ENCODE assay signal across 10 cellular contexts in the genomic region with DNA sequence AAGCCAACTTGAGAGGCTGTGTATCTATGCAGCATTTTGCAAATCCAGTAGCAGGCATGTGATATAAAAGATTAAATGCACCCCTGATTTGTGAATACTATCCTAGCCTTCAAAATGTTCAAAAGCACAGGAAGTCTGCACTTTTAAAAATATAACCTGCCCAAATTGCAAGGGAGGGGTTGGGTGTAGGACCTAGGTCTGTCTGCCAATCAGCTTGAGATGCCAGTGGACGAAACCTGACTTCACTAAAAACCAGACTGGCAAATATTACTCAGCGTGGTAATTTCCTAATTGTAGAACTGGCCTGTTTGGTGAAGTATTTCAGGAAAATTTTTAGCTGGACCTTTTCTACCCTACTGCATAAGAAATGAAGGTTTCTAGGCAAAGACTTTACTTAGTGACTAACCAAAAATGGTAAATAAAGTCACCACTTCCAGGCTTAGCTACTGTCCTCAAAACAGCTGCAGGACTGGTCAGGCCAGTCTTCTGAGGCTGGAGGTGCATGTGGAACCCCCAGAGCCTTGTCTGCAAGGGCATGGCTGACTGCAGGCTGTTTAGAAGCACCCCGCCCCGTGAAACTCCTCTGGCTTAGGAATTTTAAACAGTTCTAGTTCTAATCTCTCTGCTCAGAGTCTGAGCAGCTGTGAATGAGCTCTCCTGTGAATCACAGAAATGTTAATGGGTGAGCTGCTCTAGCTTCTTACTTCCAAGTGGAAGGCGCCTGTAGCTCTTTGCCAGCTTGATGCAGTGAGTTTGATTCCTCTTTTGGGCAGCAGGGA.
DNase-seq lines count a peak whose midpoint lies in the region; ATAC-seq and TF ChIP-seq lines count a peak whose summit lies in the region.
"Had no signal": no experiment of that assay in that cellular context is flagged by ENCODE, and none has a peak within 500 bp of the region (broad histone marks: within the 10 kb centered on the region; RNA-seq: fewer than 3 reads in every experiment).

No MANE protein-coding gene starts in this region.

- TF ChIP-seq POLR2A in body of pancreas (IDR thresholded peaks at IDR 0.05), result no peak

- peak overlapping the region; percentile 23; the same call in 1 of the 2 replicates for H3K27ac ChIP-seq in PC-9
- peak overlapping the region; percentile 40 for H3K27ac ChIP-seq in subcutaneous abdominal adipose tissue (ENCODE audit: low read depth, low read length)
- no peak overlapping the region for H3K27ac ChIP-seq in body of pancreas

- peaks cover 47% of the 10 kb centered on the region for H3K4me1 Mint-ChIP-seq in activated T-cell treated with anti-CD3 and anti-CD28 coated beads, Interleukin-2, amount 50 U/mL, for 72 hours (ENCODE audit: low read depth)

- H3K9me3 ChIP-seq in PC-9 (ENCODE audit: insufficient read depth, low read depth), result no peaks in the 10 kb centered on the region
- H3K9me3 ChIP-seq in subcutaneous abdominal adipose tissue (ENCODE audit: control insufficient read depth in 5 of 5, low read length in 5 of 5), result no peaks in the 10 kb centered on the region
- no peaks in the 10 kb centered on the region for H3K9me3 ChIP-seq in body of pancreas

- intact Hi-C loops in PC-9 (cut with micrococcal nuclease; ENCODE audit: unreplicated experiment), result no loop called here
- intact Hi-C loops in body of pancreas (cut with DNase I), result no loop called here

- no peaks in the 10 kb centered on the region for H3K27me3 ChIP-seq in PC-9 (ENCODE audit: insufficient read depth, low read depth)
- H3K27me3 ChIP-seq in subcutaneous abdominal adipose tissue (ENCODE audit: control insufficient read depth in 5 of 5, insufficient read depth in 4 of 5, low read length in 5 of 5), result no peaks in the 10 kb centered on the region
- no peaks in the 10 kb centered on the region for H3K27me3 ChIP-seq in body of pancreas

- peaks cover 4% of the 10 kb centered on the region; the same call in 1 of the 2 replicates for H3F3A ChIP-seq in PC-9 (ENCODE audit: insufficient read depth, low read depth)

- no peak for TF ChIP-seq CTCF in PC-9 (conservative IDR thresholded peaks at IDR 0.05)
- no peak for TF ChIP-seq CTCF in body of pancreas (IDR thresholded peaks at IDR 0.05)

- no peaks in the 10 kb centered on the region for H3K9me2 ChIP-seq in PC-9 (ENCODE audit: insufficient read depth)

- ATAC-seq in activated T-cell treated with anti-CD3 and anti-CD28 coated beads, Interleukin-2, amount 50 U/mL, for 72 hours (replicated peaks in 1 of 2), result peak in 1 of 2 donors; percentile 7
- ATAC-seq in HG02759 (IDR thresholded peaks at IDR 0.05; ENCODE audit: unreplicated experiment), result peak; percentile 69
- ATAC-seq in HG03521 (IDR thresholded peaks at IDR 0.05; ENCODE audit: unreplicated experiment), result no peak
- no peak for ATAC-seq in body of pancreas

- H3K9me3 Mint-ChIP-seq in activated T-cell treated with anti-CD3 and anti-CD28 coated beads, Interleukin-2, amount 50 U/mL, for 72 hours, result peaks cover 0 to 2% of the 10 kb centered on the region in 2 donors
- H3K9me3 Mint-ChIP-seq: dendritic cell treated with granulocyte-macrophage colony-stimulating factor and Interleukin-4, amounts not matched to agents 40 ng/mL and 50 ng/mL, for 4 days had no signal

- H3K4me3 ChIP-seq in PC-9, result no peak overlapping the region; the same call in 1 of the 2 replicates
- no peak overlapping the region for H3K4me3 ChIP-seq in subcutaneous abdominal adipose tissue (ENCODE audit: low read depth in 1 of 5, low read length in 5 of 5)
- H3K4me3 ChIP-seq in body of pancreas, result no peak overlapping the region

- H3K9ac ChIP-seq in subcutaneous abdominal adipose tissue (ENCODE audit: low read length in 5 of 5), result peak overlapping the region in 1 of 5 donors; percentile 15

- peak overlapping the region; percentile 40 for H3K27ac Mint-ChIP-seq in activated T-cell treated with anti-CD3 and anti-CD28 coated beads, Interleukin-2, amount 50 U/mL, for 72 hours
- H3K27ac Mint-ChIP-seq: dendritic cell treated with granulocyte-macrophage colony-stimulating factor and Interleukin-4, amounts not matched to agents 40 ng/mL and 50 ng/mL, for 4 days had no signal

- H4K20me1 ChIP-seq in PC-9 (ENCODE audit: insufficient read depth), result no peaks in the 10 kb centered on the region

- H3K4me2 ChIP-seq in PC-9, result peak overlapping the region; percentile 52

- peaks cover 0 to 2% of the 10 kb centered on the region in 2 donors for H3K36me3 Mint-ChIP-seq in activated T-cell treated with anti-CD3 and anti-CD28 coated beads, Interleukin-2, amount 50 U/mL, for 72 hours (ENCODE audit: insufficient read depth in 2 of 2)

- BruUV-seq in PC-9 (replicated peaks; lab: Mats Ljungman, UMichigan), result no TSS peak

- no peaks in the 10 kb centered on the region for H3K36me3 ChIP-seq in PC-9 (ENCODE audit: low read depth)
- no peaks in the 10 kb centered on the region for H3K36me3 ChIP-seq in subcutaneous abdominal adipose tissue (ENCODE audit: control insufficient read depth in 5 of 5, insufficient read depth in 5 of 5, low read length in 5 of 5)
- H3K36me3 ChIP-seq in body of pancreas (replicated peaks in 1 of 2; ENCODE audit: insufficient read depth in 1 of 2, low read depth in 2 of 2), result no peaks in the 10 kb centered on the region

- CTCF ChIA-PET in PC-9 (lab: Charles Lee), result interaction anchor here (0.5 to 0.6 kb wide), 3 partner anchors 48 to 618 kb away, joined by 3 to 15 read pairs (median 4); no protein-coding TSS in a partner anchor

- 49% methylated on average over 5 of the region's 5 CpGs for WGBS in body of pancreas, 2 donors

- H3K27me3 Mint-ChIP-seq in activated T-cell treated with anti-CD3 and anti-CD28 coated beads, Interleukin-2, amount 50 U/mL, for 72 hours (ENCODE audit: low read depth), result peaks cover 36% of the 10 kb centered on the region
- H3K27me3 Mint-ChIP-seq: dendritic cell treated with granulocyte-macrophage colony-stimulating factor and Interleukin-4, amounts not matched to agents 40 ng/mL and 50 ng/mL, for 4 days had no signal

- no peaks in the 10 kb centered on the region for H3K79me2 ChIP-seq in PC-9 (ENCODE audit: low read depth)

- H3K4me1 ChIP-seq in PC-9 (replicated peaks; ENCODE audit: insufficient read depth) (peaks cover 15% of the 10 kb centered on the region), subcutaneous abdominal adipose tissue (ENCODE audit: control insufficient read depth in 5 of 5, insufficient read depth in 5 of 5, low read length in 5 of 5) (peaks cover 5 to 48% (median 41%) of the 10 kb centered on the region in 5 donors), body of pancreas (no peaks in the 10 kb centered on the region)

- peak overlapping the region; percentile 47; the same call in 1 of the 2 replicates for H2AFZ ChIP-seq in PC-9

- DNase-seq in activated T-cell treated with anti-CD3 and anti-CD28 coated beads, Interleukin-2, amount 50 U/mL, for 72 hours, result no peak
- DNase-seq in activated T-cell treated with anti-CD3 and anti-CD28 coated beads for 4 hours, result no peak
- DNase-seq in PC-9, result peak; percentile 14 to 70
- no peak for DNase-seq in central memory CD4-positive, alpha-beta T cell
- DNase-seq in body of pancreas, result no peak
- DNase-seq: IMR-90 had no signal

- peak overlapping the region in 1 of 2 donors; percentile 16 for H3K4me3 Mint-ChIP-seq in activated T-cell treated with anti-CD3 and anti-CD28 coated beads, Interleukin-2, amount 50 U/mL, for 72 hours
- H3K4me3 Mint-ChIP-seq: dendritic cell treated with granulocyte-macrophage colony-stimulating factor and Interleukin-4, amounts not matched to agents 40 ng/mL and 50 ng/mL, for 4 days had no signal

- POLR2A ChIA-PET in PC-9 (lab: Charles Lee; ENCODE audit: unreplicated experiment), result interaction anchor here (0.7 kb wide), 1 partner anchor 34 kb away, joined by 5 read pairs; no protein-coding TSS in a partner anchor

Comparison
In these comparisons a context has a peak if more than half of its experiments do, and no peak if none do; other contexts are left out.
1. DNase-seq: peak in PC-9 (2 of 2); none in activated T-cell treated with anti-CD3 and anti-CD28 coated beads, Interleukin-2, amount 50 U/mL, for 72 hours (0 of 2), activated T-cell treated with anti-CD3 and anti-CD28 coated beads for 4 hours (single experiment), central memory CD4-positive, alpha-beta T cell (single experiment) and body of pancreas (0 of 4).
2. H3K27ac ChIP-seq: peak in PC-9 (single experiment) and subcutaneous abdominal adipose tissue (single experiment); none in body of pancreas (0 of 4).